ENCODE assay signal across 8 cellular contexts in genomic region chr9:97398999-97399758, GRCh38. TPM values are rescaled to one million over a fixed set of nuclear protein-coding genes. Genes with fewer than 3 reads are reported as not detected.
DNase-seq lines count a peak whose midpoint lies in the region; ATAC-seq and TF ChIP-seq lines count a peak whose summit lies in the region.

No MANE protein-coding gene starts in this region.

- ATAC-seq in GM19397 (IDR thresholded peaks at IDR 0.05; ENCODE audit: unreplicated experiment) (peak; percentile 61), lower lobe of right lung (peak; percentile 91 to 93), HG03457 (IDR thresholded peaks at IDR 0.05; ENCODE audit: unreplicated experiment) (no peak)

- H3K36me3 ChIP-seq in colonic mucosa, result no peaks in the 10 kb centered on the region
- H3K36me3 ChIP-seq in lower lobe of right lung, result no peaks in the 10 kb centered on the region

- no peaks in the 10 kb centered on the region for H3K27me3 ChIP-seq in colonic mucosa
- H3K27me3 ChIP-seq in lower lobe of right lung (ENCODE audit: low read depth), result no peaks in the 10 kb centered on the region

- DNase-seq in AG09309 (ENCODE audit: low read depth) (peak; percentile 21), NCI-H146 (lab: John Stamatoyannopoulos, UW) (peak; percentile 47), colonic mucosa (peak; percentile 82), lower lobe of right lung (peak; percentile 86)
- peak; percentile 47 to 57 for DNase-seq in activated CD4-positive, alpha-beta T cell treated with anti-CD3 and anti-CD28 coated beads for 24 hours (ENCODE audit: low read depth in 2 of 2)
- peak; percentile 51 for DNase-seq in stimulated activated CD8-positive, alpha-beta memory T cell treated with anti-CD3 and anti-CD28 coated beads, Interleukin-15, amount 100 ng/mL, for 24 hours (ENCODE audit: low read depth)

- H3K4me3 ChIP-seq in AG09309 (ENCODE audit: control insufficient read depth, low read depth, low read length) (no peak overlapping the region), colonic mucosa (no peak overlapping the region), lower lobe of right lung (no peak overlapping the region)

- TF ChIP-seq CTCF in AG09309 (IDR thresholded peaks at IDR 0.05; ENCODE audit: control insufficient read depth, insufficient read depth, low read depth, low read length, missing control alignments) (peak; percentile 97), colonic mucosa (IDR thresholded peaks at IDR 0.05) (peak; percentile 97), lower lobe of right lung (IDR thresholded peaks at IDR 0.05) (peak; percentile 98)

- no peaks in the 10 kb centered on the region for H3K9me3 ChIP-seq in colonic mucosa
- peaks cover 8% of the 10 kb centered on the region for H3K9me3 ChIP-seq in lower lobe of right lung

- no peak overlapping the region for H3K9ac ChIP-seq in colonic mucosa (ENCODE audit: low read depth in 2 of 2, low read length in 2 of 2)

- H3K4me1 ChIP-seq in colonic mucosa (no peaks in the 10 kb centered on the region), lower lobe of right lung (no peaks in the 10 kb centered on the region)

- intact Hi-C loops in colonic mucosa (cut with DNase I), result loop anchor here (5.0 kb wide), 1 partner anchor 542 kb away; no protein-coding TSS in a partner anchor
- intact Hi-C loops in lower lobe of right lung (cut with DNase I), result no loop called here

- H3K27ac ChIP-seq in colonic mucosa (no peak overlapping the region), lower lobe of right lung (no peak overlapping the region)

RNA-seq across cellular contexts. Expression of gene TDRD7, which starts 12.7 kb away (rescaled TPM):
- total RNA-seq in colonic mucosa (10 to 100 TPM; 28.8 to 35.3 TPM), lower lobe of right lung (22.2 TPM)

Comparison
In these comparisons a context has a peak if more than half of its experiments do, and no peak if none do; other contexts are left out.
1. DNase-seq: peak in every context shown above with its lines; median percentile 86 in lower lobe of right lung; 82 in colonic mucosa; 52 in activated CD4-positive, alpha-beta T cell treated with anti-CD3 and anti-CD28 coated beads for 24 hours; 51 in stimulated activated CD8-positive, alpha-beta memory T cell treated with anti-CD3 and anti-CD28 coated beads, Interleukin-15, amount 100 ng/mL, for 24 hours; 47 in NCI-H146; 21 in AG09309.